Comparison of ENCODE assay signal across 31 cellular contexts in the genomic region with DNA sequence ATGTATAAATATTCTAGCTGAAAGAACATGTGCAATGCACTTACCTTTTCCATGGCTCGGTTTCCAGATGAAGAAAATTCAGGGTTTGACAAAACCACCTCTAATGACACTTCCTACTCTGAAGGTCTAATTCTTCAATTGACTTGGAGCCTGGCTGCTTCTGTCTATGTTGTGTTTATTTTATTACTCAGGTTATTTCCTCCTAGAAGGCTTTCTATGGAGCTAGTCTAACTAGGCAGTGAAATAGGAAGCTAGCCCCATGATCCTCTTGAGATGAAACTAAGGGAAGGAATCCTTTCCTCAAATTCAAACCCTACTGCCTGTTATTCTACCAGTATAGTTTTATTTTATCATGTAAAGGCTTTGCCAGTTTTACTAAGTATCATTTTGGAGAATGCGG. TPM values are rescaled to one million over a fixed set of nuclear protein-coding genes. Genes with fewer than 3 reads are reported as not detected.
"Had no signal": no experiment of that assay in that cellular context is flagged by ENCODE, and none has a peak within 500 bp of the region (broad histone marks: within the 10 kb centered on the region; RNA-seq: fewer than 3 reads in every experiment).

No MANE protein-coding gene starts in this region.

- H3K36me3 ChIP-seq: pancreas, prostate gland, sigmoid colon, thoracic aorta, WERI-Rb-1 had no signal

- H3K9me3 ChIP-seq: pancreas, prostate gland, sigmoid colon, thoracic aorta had no signal

- H3K27ac ChIP-seq: pancreas, prostate gland, sigmoid colon, thoracic aorta, WERI-Rb-1 had no signal

- H3K27me3 ChIP-seq: pancreas, sigmoid colon had no signal

- DNase-seq: activated CD4-positive, alpha-beta T cell treated with anti-CD3 and anti-CD28 coated beads for 48 hours; activated CD4-positive, alpha-beta T cell treated with anti-CD3 and anti-CD28 coated beads, Interleukin-2, amount 50 U/mL, for 48 hours; activated CD8-positive, alpha-beta memory T cell treated with anti-CD3 and anti-CD28 coated beads for 24 hours; activated gamma-delta T cell treated with Interleukin-2 at 50 U/mL for 16 hours; activated naive CD4-positive, alpha-beta T cell treated with anti-CD3 and anti-CD28 coated beads, Interleukin-2, amount 50 U/mL, for 16 hours; amniotic stem cell; central memory CD4-positive, alpha-beta T cell; foreskin fibroblast; head of caudate nucleus; hippocampal formation; left colon; midbrain; naive thymus-derived CD4-positive, alpha-beta T cell; nucleus accumbens; pancreas; sigmoid colon; small intestine; stimulated activated CD4-positive, alpha-beta T cell treated with anti-CD3 and anti-CD28 coated beads, Interleukin-4, amount 100 ng/mL, for 24 hours; trophoblast cell; WERI-Rb-1 had no signal

- FAIRE-seq: astrocyte, endothelial cell of umbilical vein, keratinocyte, pancreas, small intestine, TTC549, urothelium cell line had no signal

- ATAC-seq: activated CD4-positive, CD25-positive, alpha-beta regulatory T cell treated with anti-CD3 and anti-CD28 coated beads, Interleukin-2, amount 50 U/mL, for 24 hours; esophagus mucosa; left colon; naive thymus-derived CD4-positive, alpha-beta T cell; pancreas; stimulated activated effector memory CD8-positive, alpha-beta T cell treated with anti-CD3 and anti-CD28 coated beads, Interleukin-12 subunit alpha, Interleukin-12 subunit beta, amount 100 ng/mL, for 72 hours had no signal

- H3K4me3 ChIP-seq: pancreas, prostate gland, sigmoid colon, thoracic aorta had no signal

- H3K4me1 ChIP-seq: pancreas, prostate gland had no signal

RNA-seq across cellular contexts. Expression of a gene that starts 20.9 kb away (rescaled TPM):
- total RNA-seq: astrocyte, endothelial cell of umbilical vein, esophagus mucosa, neural crest cell, prostate gland, sigmoid colon had no signal
